1 cellular context compared by ENCODE assay signal in genomic region chr9:95512751-95513120, GRCh38.
TF ChIP-seq lines count a peak whose summit lies in the region.

No MANE protein-coding gene starts in this region.

TF ChIP-seq in K562, 482 proteins besides CTCF, POLR2A, EP300 and RAD21 (continued from another document):
- no peak for TF ChIP-seq BCLAF1 (IDR thresholded peaks at IDR 0.05; ENCODE audit: borderline replicate concordance in 1 of 2, control insufficient read depth in 1 of 2, low read depth in 2 of 2, low read length in 1 of 2)
- TF ChIP-seq POLR2G (IDR thresholded peaks at IDR 0.05; ENCODE audit: low read depth, low read length) = no peak
- TF ChIP-seq RNF2 (IDR thresholded peaks at IDR 0.05) = no peak
- no peak for TF ChIP-seq ZNF239 (CRISPR knock-in tag; IDR thresholded peaks at IDR 0.05)
- 0 out of 2 replicates have a peak, but pooled peaks have one; percentile 24 for TF ChIP-seq DPF2 (IDR thresholded peaks at IDR 0.05)
- no peak for TF ChIP-seq ZBTB9 (CRISPR knock-in tag; IDR thresholded peaks at IDR 0.05)
- TF ChIP-seq ARID3B (CRISPR knock-in tag; IDR thresholded peaks at IDR 0.05; ENCODE audit: borderline replicate concordance) = no peak
- no peak for TF ChIP-seq NKRF (IDR thresholded peaks at IDR 0.05; ENCODE audit: borderline replicate concordance)
- TF ChIP-seq SPI1 (IDR thresholded peaks at IDR 0.05; ENCODE audit: borderline replicate concordance, low read depth, low read length) = peak; percentile 91
- no peak for TF ChIP-seq DNMT1 (IDR thresholded peaks at IDR 0.05)
- TF ChIP-seq MXI1 (IDR thresholded peaks at IDR 0.05; ENCODE audit: low read depth, low read length) = no peak
- no peak for TF ChIP-seq PPARD (CRISPR knock-in tag; IDR thresholded peaks at IDR 0.05)
- TF ChIP-seq, protein P1, sequence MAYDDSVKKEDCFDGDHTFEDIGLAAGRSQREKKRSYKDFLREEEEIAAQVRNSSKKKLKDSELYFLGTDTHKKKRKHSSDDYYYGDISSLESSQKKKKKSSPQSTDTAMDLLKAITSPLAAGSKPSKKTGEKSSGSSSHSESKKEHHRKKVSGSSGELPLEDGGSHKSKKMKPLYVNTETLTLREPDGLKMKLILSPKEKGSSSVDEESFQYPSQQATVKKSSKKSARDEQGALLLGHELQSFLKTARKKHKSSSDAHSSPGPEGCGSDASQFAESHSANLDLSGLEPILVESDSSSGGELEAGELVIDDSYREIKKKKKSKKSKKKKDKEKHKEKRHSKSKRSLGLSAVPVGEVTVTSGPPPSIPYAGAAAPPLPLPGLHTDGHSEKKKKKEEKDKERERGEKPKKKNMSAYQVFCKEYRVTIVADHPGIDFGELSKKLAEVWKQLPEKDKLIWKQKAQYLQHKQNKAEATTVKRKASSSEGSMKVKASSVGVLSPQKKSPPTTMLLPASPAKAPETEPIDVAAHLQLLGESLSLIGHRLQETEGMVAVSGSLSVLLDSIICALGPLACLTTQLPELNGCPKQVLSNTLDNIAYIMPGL (CRISPR knock-in tag; IDR thresholded peaks at IDR 0.05) = no peak
- TF ChIP-seq, protein P2, sequence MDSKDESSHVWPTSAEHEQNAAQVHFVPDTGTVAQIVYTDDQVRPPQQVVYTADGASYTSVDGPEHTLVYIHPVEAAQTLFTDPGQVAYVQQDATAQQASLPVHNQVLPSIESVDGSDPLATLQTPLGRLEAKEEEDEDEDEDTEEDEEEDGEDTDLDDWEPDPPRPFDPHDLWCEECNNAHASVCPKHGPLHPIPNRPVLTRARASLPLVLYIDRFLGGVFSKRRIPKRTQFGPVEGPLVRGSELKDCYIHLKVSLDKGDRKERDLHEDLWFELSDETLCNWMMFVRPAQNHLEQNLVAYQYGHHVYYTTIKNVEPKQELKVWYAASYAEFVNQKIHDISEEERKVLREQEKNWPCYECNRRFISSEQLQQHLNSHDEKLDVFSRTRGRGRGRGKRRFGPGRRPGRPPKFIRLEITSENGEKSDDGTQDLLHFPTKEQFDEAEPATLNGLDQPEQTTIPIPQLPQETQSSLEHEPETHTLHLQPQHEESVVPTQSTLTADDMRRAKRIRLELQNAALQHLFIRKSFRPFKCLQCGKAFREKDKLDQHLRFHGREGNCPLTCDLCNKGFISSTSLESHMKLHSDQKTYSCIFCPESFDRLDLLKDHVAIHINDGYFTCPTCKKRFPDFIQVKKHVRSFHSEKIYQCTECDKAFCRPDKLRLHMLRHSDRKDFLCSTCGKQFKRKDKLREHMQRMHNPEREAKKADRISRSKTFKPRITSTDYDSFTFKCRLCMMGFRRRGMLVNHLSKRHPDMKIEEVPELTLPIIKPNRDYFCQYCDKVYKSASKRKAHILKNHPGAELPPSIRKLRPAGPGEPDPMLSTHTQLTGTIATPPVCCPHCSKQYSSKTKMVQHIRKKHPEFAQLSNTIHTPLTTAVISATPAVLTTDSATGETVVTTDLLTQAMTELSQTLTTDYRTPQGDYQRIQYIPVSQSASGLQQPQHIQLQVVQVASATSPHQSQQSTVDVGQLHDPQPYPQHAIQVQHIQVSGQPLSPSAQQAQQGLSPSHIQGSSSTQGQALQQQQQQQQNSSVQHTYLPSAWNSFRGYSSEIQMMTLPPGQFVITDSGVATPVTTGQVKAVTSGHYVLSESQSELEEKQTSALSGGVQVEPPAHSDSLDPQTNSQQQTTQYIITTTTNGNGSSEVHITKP (IDR thresholded peaks at IDR 0.05; ENCODE audit: partially characterized antibody) = peak; percentile 7
- no peak for TF ChIP-seq U2AF2 (optimal IDR thresholded peaks at IDR 0.05; ENCODE audit: low read depth, low read length)
- peak; percentile 83 for TF ChIP-seq CEBPB (tag; IDR thresholded peaks at IDR 0.05)
- TF ChIP-seq ARHGAP35 (IDR thresholded peaks at IDR 0.05; ENCODE audit: partially characterized antibody) = no peak
